36 cellular contexts compared by ENCODE assay signal in genomic region chr2:234121999-234122398, GRCh38.
"Had no signal": no experiment of that assay in that cellular context is flagged by ENCODE, and none has a peak within 500 bp of the region (broad histone marks: within the 10 kb centered on the region; RNA-seq: fewer than 3 reads in every experiment).

No MANE protein-coding gene starts in this region.

- H3K4me3 ChIP-seq: adrenal gland, body of pancreas, breast epithelium had no signal

- H3K27ac Mint-ChIP-seq: activated B cell treated with CpG ODN at 0.5 μM for 24 hours; activated CD4-positive, alpha-beta memory T cell treated with anti-CD3 and anti-CD28 coated beads for 36 hours; activated CD4-positive, alpha-beta T cell treated with anti-CD3 and anti-CD28 coated beads, Interleukin-2, amount 10 ng/mL, durations not matched to agents 24 days and 14 days; activated CD8-positive, alpha-beta T cell treated with anti-CD3 and anti-CD28 coated beads for 36 hours; activated naive CD4-positive, alpha-beta T cell treated with anti-CD3 and anti-CD28 coated beads for 36 hours; activated naive CD4-positive, alpha-beta T cell treated with anti-CD3 and anti-CD28 coated beads, Interleukin-2, amount 50 U/mL, for 72 hours; activated naive CD8-positive, alpha-beta T cell treated with anti-CD3 and anti-CD28 coated beads for 36 hours; activated T-cell treated with anti-CD3 and anti-CD28 coated beads, Interleukin-2, amount 50 U/mL, for 72 hours; activated T-helper 1 cell treated with anti-CD3 and anti-CD28 coated beads, Interleukin-12 subunit alpha, Interleukin-12 subunit beta, Interleukin-2, Interleukin-4 antibody, amounts not matched to agents 30 ng/mL and 10 ng/mL and 1 ng/mL, durations not matched to agents 14 hours and 24 hours and 36 hours; activated T-helper 17 cell treated with anti-CD3 and anti-CD28 coated beads, Interleukin-2, amount 50 U/mL, for 72 hours; T-helper 1 cell treated with Interleukin-12 subunit alpha and Interleukin-12 subunit beta and Interleukin-4 antibody, amounts not matched to agents 30 μg/mL and 1 μg/mL, for 36 hours; T-helper 2 cell treated with Interferon-gamma antibody and Interleukin-4, amounts not matched to agents 5 μg/mL and 100 μg/mL, for 36 hours had no signal

- H3K27me3 ChIP-seq: adrenal gland, body of pancreas, brain microvascular endothelial cell, breast epithelium had no signal

- ATAC-seq: activated CD8-positive, alpha-beta T cell treated with anti-CD3 and anti-CD28 coated beads for 36 hours; activated naive CD4-positive, alpha-beta T cell treated with anti-CD3 and anti-CD28 coated beads, Interleukin-2, amount 50 U/mL, for 72 hours; activated T-cell treated with anti-CD3 and anti-CD28 coated beads, Interleukin-2, amount 50 U/mL, for 4 hours; activated T-cell treated with anti-CD3 and anti-CD28 coated beads, Interleukin-2, amount 50 U/mL, for 72 hours; activated T-helper 17 cell treated with anti-CD3 and anti-CD28 coated beads, Interleukin-2, amount 50 U/mL, for 72 hours; body of pancreas had no signal

- H3K9me3 ChIP-seq: adrenal gland, body of pancreas, breast epithelium had no signal

- H3K4me1 ChIP-seq: adrenal gland, body of pancreas, breast epithelium had no signal

- H3K36me3 Mint-ChIP-seq: activated CD4-positive, alpha-beta memory T cell treated with anti-CD3 and anti-CD28 coated beads for 36 hours; activated naive CD4-positive, alpha-beta T cell treated with anti-CD3 and anti-CD28 coated beads, Interleukin-2, amount 50 U/mL, for 72 hours; activated naive CD8-positive, alpha-beta T cell treated with anti-CD3 and anti-CD28 coated beads for 36 hours had no signal

- H3K4me3 Mint-ChIP-seq: activated B cell treated with CpG ODN at 0.5 μM for 24 hours; activated CD4-positive, alpha-beta memory T cell treated with anti-CD3 and anti-CD28 coated beads for 36 hours; activated CD4-positive, alpha-beta T cell treated with anti-CD3 and anti-CD28 coated beads, Interleukin-2, amount 10 ng/mL, durations not matched to agents 24 days and 14 days; activated CD8-positive, alpha-beta T cell treated with anti-CD3 and anti-CD28 coated beads for 36 hours; activated naive CD4-positive, alpha-beta T cell treated with anti-CD3 and anti-CD28 coated beads for 36 hours; activated naive CD8-positive, alpha-beta T cell treated with anti-CD3 and anti-CD28 coated beads for 36 hours; activated T-cell treated with anti-CD3 and anti-CD28 coated beads, Interleukin-2, amount 50 U/mL, for 4 hours; activated T-cell treated with anti-CD3 and anti-CD28 coated beads, Interleukin-2, amount 50 U/mL, for 72 hours; activated T-helper 1 cell treated with anti-CD3 and anti-CD28 coated beads, Interleukin-12 subunit alpha, Interleukin-12 subunit beta, Interleukin-2, Interleukin-4 antibody, amounts not matched to agents 30 ng/mL and 10 ng/mL and 1 ng/mL, durations not matched to agents 14 hours and 24 hours and 36 hours; activated T-helper 17 cell treated with anti-CD3 and anti-CD28 coated beads, Interleukin-2, amount 50 U/mL, for 72 hours; central memory CD8-positive, alpha-beta T cell; T-helper 1 cell treated with Interleukin-12 subunit alpha and Interleukin-12 subunit beta and Interleukin-4 antibody, amounts not matched to agents 30 μg/mL and 1 μg/mL, for 36 hours; T-helper 2 cell treated with Interferon-gamma antibody and Interleukin-4, amounts not matched to agents 5 μg/mL and 100 μg/mL, for 36 hours had no signal

- DNase-seq: activated B cell treated with CpG ODN at 0.5 μM for 24 hours; activated CD4-positive, alpha-beta memory T cell treated with anti-CD3 and anti-CD28 coated beads for 36 hours; activated CD4-positive, alpha-beta T cell treated with anti-CD3 and anti-CD28 coated beads for 4 hours; activated CD4-positive, alpha-beta T cell treated with anti-CD3 and anti-CD28 coated beads, Interleukin-2, amount 10 ng/mL, durations not matched to agents 24 days and 14 days; activated CD4-positive, alpha-beta T cell treated with anti-CD3 and anti-CD28 coated beads, Interleukin-2, amount 50 U/mL, for 1 hour; activated CD4-positive, alpha-beta T cell treated with anti-CD3 and anti-CD28 coated beads, Interleukin-2, amount 50 U/mL, for 4 hours; activated CD4-positive, CD25-positive, alpha-beta regulatory T cell treated with anti-CD3 and anti-CD28 coated beads, Interleukin-2, amount 50 U/mL, for 72 hours; activated CD8-positive, alpha-beta memory T cell treated with anti-CD3 and anti-CD28 coated beads, Interleukin-2, amount 50 U/mL, for 4 hours; activated CD8-positive, alpha-beta T cell treated with anti-CD3 and anti-CD28 coated beads for 36 hours; activated effector memory CD4-positive, alpha-beta T cell treated with anti-CD3 and anti-CD28 coated beads, Interleukin-2, amount 50 U/mL, for 16 hours; activated gamma-delta T cell treated with Interleukin-2 at 50 U/mL for 16 hours; activated naive CD4-positive, alpha-beta T cell; activated naive CD4-positive, alpha-beta T cell treated with anti-CD3 and anti-CD28 coated beads for 36 hours; activated naive CD4-positive, alpha-beta T cell treated with anti-CD3 and anti-CD28 coated beads, Interleukin-2, amount 50 U/mL, for 16 hours; activated naive CD8-positive, alpha-beta T cell treated with anti-CD3 and anti-CD28 coated beads for 36 hours; activated T-cell treated with anti-CD3 and anti-CD28 coated beads for 4 hours; activated T-cell treated with anti-CD3 and anti-CD28 coated beads, Interleukin-2, amount 50 U/mL, for 1 hour; activated T-cell treated with anti-CD3 and anti-CD28 coated beads, Interleukin-2, amount 50 U/mL, for 4 hours; activated T-cell treated with anti-CD3 and anti-CD28 coated beads, Interleukin-2, amount 50 U/mL, for 72 hours; adrenal gland; amniotic stem cell; aorta; body of pancreas; brain microvascular endothelial cell; SW 1271; T-helper 1 cell; T-helper 2 cell; T-helper 9 cell had no signal

- H3K4me1 Mint-ChIP-seq: activated B cell treated with CpG ODN at 0.5 μM for 24 hours; activated CD4-positive, alpha-beta T cell treated with anti-CD3 and anti-CD28 coated beads, Interleukin-2, amount 10 ng/mL, durations not matched to agents 24 days and 14 days; activated naive CD8-positive, alpha-beta T cell treated with anti-CD3 and anti-CD28 coated beads for 36 hours; activated T-helper 17 cell treated with anti-CD3 and anti-CD28 coated beads, Interleukin-2, amount 50 U/mL, for 72 hours; central memory CD8-positive, alpha-beta T cell had no signal

- H3K9me3 Mint-ChIP-seq: activated B cell treated with CpG ODN at 0.5 μM for 24 hours; activated CD4-positive, alpha-beta memory T cell treated with anti-CD3 and anti-CD28 coated beads for 36 hours; activated CD4-positive, alpha-beta T cell treated with anti-CD3 and anti-CD28 coated beads, Interleukin-2, amount 10 ng/mL, durations not matched to agents 24 days and 14 days; activated CD8-positive, alpha-beta T cell treated with anti-CD3 and anti-CD28 coated beads for 36 hours; activated naive CD4-positive, alpha-beta T cell treated with anti-CD3 and anti-CD28 coated beads for 36 hours; activated naive CD4-positive, alpha-beta T cell treated with anti-CD3 and anti-CD28 coated beads, Interleukin-2, amount 50 U/mL, for 72 hours; activated naive CD8-positive, alpha-beta T cell treated with anti-CD3 and anti-CD28 coated beads for 36 hours; activated T-cell treated with anti-CD3 and anti-CD28 coated beads, Interleukin-2, amount 50 U/mL, for 4 hours; activated T-cell treated with anti-CD3 and anti-CD28 coated beads, Interleukin-2, amount 50 U/mL, for 72 hours; activated T-helper 1 cell treated with anti-CD3 and anti-CD28 coated beads, Interleukin-12 subunit alpha, Interleukin-12 subunit beta, Interleukin-2, Interleukin-4 antibody, amounts not matched to agents 30 ng/mL and 10 ng/mL and 1 ng/mL, durations not matched to agents 14 hours and 24 hours and 36 hours; activated T-helper 17 cell treated with anti-CD3 and anti-CD28 coated beads, Interleukin-2, amount 50 U/mL, for 72 hours; central memory CD8-positive, alpha-beta T cell; T-helper 1 cell treated with Interleukin-12 subunit alpha and Interleukin-12 subunit beta and Interleukin-4 antibody, amounts not matched to agents 30 μg/mL and 1 μg/mL, for 36 hours; T-helper 2 cell treated with Interferon-gamma antibody and Interleukin-4, amounts not matched to agents 5 μg/mL and 100 μg/mL, for 36 hours had no signal

- H3K27me3 Mint-ChIP-seq: activated CD4-positive, alpha-beta memory T cell treated with anti-CD3 and anti-CD28 coated beads for 36 hours; activated CD8-positive, alpha-beta T cell treated with anti-CD3 and anti-CD28 coated beads for 36 hours; central memory CD8-positive, alpha-beta T cell had no signal

- H3K27ac ChIP-seq: adrenal gland, body of pancreas, brain microvascular endothelial cell, breast epithelium, VCaP had no signal

- H3K36me3 ChIP-seq: adrenal gland, brain microvascular endothelial cell, breast epithelium had no signal
